In the genomic region with DNA sequence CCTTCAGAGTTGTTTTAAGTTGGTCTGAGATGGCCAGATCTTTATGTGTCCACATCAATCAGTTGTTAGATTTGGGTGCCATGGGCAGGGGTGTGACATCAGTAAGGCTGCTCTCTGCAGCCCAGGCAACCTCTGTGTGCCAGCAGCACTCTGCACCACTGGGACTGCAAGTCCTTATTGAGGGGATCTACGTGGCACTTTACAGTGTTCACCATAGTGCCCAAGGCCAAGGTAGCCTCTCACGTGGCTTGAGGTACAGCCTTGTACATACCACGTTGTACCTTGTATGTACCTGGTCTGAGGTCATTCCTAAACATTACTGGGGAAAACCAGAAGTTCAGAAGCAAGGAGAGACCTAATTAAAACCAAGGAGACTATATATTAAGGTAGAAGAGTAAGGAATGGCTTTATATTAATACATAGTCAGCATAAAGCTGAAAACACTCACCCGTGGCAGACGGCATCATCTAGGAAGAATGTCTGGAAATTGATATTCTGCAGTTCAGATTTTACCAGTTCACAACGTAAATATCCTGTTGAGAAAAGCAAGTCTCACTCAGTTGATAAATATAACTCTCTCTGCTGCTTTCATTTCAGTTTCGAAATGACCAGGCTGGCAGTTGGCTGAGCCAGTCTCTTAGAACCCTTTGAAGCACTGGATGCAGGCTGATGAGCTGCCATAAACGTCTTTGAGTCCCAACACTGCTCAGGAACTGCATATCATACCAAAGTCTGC, we compare ENCODE assay signal across 1 cellular context.
TF ChIP-seq lines count a peak whose summit lies in the region.

No MANE protein-coding gene starts in this region.

TF ChIP-seq in GM12878, 131 proteins besides CTCF, POLR2A, EP300 and RAD21 (continued from another document):
- TF ChIP-seq, protein P1, sequence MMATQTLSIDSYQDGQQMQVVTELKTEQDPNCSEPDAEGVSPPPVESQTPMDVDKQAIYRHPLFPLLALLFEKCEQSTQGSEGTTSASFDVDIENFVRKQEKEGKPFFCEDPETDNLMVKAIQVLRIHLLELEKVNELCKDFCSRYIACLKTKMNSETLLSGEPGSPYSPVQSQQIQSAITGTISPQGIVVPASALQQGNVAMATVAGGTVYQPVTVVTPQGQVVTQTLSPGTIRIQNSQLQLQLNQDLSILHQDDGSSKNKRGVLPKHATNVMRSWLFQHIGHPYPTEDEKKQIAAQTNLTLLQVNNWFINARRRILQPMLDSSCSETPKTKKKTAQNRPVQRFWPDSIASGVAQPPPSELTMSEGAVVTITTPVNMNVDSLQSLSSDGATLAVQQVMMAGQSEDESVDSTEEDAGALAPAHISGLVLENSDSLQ (IDR thresholded peaks at IDR 0.05): no peak
- TF ChIP-seq NR2F1 (conservative IDR thresholded peaks at IDR 0.05) (no peak), IRF4 (IDR thresholded peaks at IDR 0.05; ENCODE audit: low read depth, low read length) (peak; percentile 27; the same call in 1 of the 2 replicates)
